Comparison of ENCODE assay signal across 30 cellular contexts in genomic region chr11:134670961-134671370, GRCh38.
"Had no signal": no experiment of that assay in that cellular context is flagged by ENCODE, and none has a peak within 500 bp of the region (broad histone marks: within the 10 kb centered on the region; RNA-seq: fewer than 3 reads in every experiment).

No MANE protein-coding gene starts in this region.

- H3K4me1 ChIP-seq: adrenal gland, body of pancreas, breast epithelium, Peyer's patch had no signal

- H3K27me3 ChIP-seq: body of pancreas, Peyer's patch had no signal

- H3K4me3 ChIP-seq: adrenal gland, body of pancreas, breast epithelium, Peyer's patch had no signal

- FAIRE-seq: astrocyte had no signal

- ATAC-seq: activated CD8-positive, alpha-beta T cell treated with anti-CD3 and anti-CD28 coated beads for 36 hours; activated naive CD4-positive, alpha-beta T cell treated with anti-CD3 and anti-CD28 coated beads, Interleukin-2, amount 50 U/mL, for 72 hours; activated T-cell treated with anti-CD3 and anti-CD28 coated beads, Interleukin-2, amount 50 U/mL, for 4 hours; body of pancreas; PC-3; SK-N-SH treated with all-trans-retinoic acid at 6 μM for 48 hours had no signal

- H3K36me3 ChIP-seq: adrenal gland, breast epithelium, Peyer's patch, WERI-Rb-1 had no signal

- H3K27ac ChIP-seq: adrenal gland, body of pancreas, breast epithelium, Peyer's patch, WERI-Rb-1 had no signal

- DNase-seq: activated CD4-positive, alpha-beta T cell treated with anti-CD3 and anti-CD28 coated beads for 1 hour; activated CD4-positive, alpha-beta T cell treated with anti-CD3 and anti-CD28 coated beads for 48 hours; activated CD4-positive, alpha-beta T cell treated with anti-CD3 and anti-CD28 coated beads, Interleukin-2, amount 50 U/mL, for 4 hours; activated CD4-positive, CD25-positive, alpha-beta regulatory T cell; activated CD8-positive, alpha-beta T cell treated with anti-CD3 and anti-CD28 coated beads for 36 hours; activated gamma-delta T cell treated with Interleukin-2 at 50 U/mL for 16 hours; activated naive CD4-positive, alpha-beta T cell treated with anti-CD3 and anti-CD28 coated beads for 36 hours; activated T-cell treated with anti-CD3 and anti-CD28 coated beads for 4 hours; activated T-cell treated with anti-CD3 and anti-CD28 coated beads, Interleukin-2, amount 50 U/mL, for 4 hours; adrenal gland; body of pancreas; NCI-H1105 treated with DMSO at 0.1 percent for 48 hours; NCI-H1436; NCI-H1694; NCI-H1930; NCI-H2081 treated with DMSO at 0.1 percent for 48 hours; NCI-H345; NCI-H524 treated with DMSO at 0.1 percent for 48 hours; PC-3; Peyer's patch; RPMI8226; SIG-M5; T-helper 1 cell; T-helper 2 cell; T-helper 9 cell; WERI-Rb-1 had no signal

- H3K9me3 ChIP-seq: adrenal gland, Peyer's patch had no signal
